ENCODE assay signal across 11 cellular contexts in the genomic region with DNA sequence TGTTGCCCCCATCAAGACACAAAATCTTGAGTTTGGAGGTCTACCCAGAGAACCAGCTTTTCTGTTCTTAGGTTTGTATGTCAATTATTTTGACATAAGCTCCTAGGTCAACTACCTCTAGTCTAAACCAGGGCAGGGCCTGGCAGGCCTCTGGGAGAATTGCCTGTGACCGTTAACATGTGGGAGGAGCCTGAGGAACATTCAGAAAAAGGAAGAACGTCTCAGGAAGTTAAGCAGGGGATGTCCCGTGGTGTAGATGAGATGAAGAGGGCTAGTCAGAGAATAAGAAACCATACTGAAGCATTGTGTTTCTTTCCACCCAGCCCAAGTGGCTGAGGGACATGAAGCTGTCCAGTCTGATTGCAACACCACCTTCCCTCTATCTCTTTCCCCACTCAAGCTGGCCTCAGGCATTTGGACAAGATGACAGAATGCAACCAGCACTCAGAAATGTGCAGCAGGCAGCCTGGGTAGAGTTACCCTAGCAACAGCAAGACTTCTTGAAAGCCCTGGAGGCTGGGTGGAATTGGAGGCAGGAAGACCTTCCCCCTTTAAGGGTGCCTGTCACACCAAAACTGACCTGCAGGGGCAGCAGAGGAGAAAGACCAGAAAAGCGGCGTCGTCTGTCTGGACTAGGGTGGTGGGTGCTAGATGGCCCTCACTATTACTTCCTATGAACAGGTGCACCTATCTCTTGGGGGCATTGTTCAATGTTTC.
DNase-seq lines count a peak whose midpoint lies in the region; ATAC-seq and TF ChIP-seq lines count a peak whose summit lies in the region.
"Had no signal": no experiment of that assay in that cellular context is flagged by ENCODE, and none has a peak within 500 bp of the region (broad histone marks: within the 10 kb centered on the region; RNA-seq: fewer than 3 reads in every experiment).

No MANE protein-coding gene starts in this region.

- H3K4me2 ChIP-seq in mesendoderm (ENCODE audit: low read length) = no peak overlapping the region

- H4K8ac ChIP-seq in mesendoderm (ENCODE audit: low read depth, low read length) = no peak overlapping the region

- DNase-seq in Calu3 = peak; percentile 36
- DNase-seq in HK-2 (ENCODE audit: unreplicated experiment) = peak; percentile 7
- peak; percentile 89 for DNase-seq in mesendoderm
- no peak for DNase-seq in SHP77 treated with DMSO at 0.1 percent for 48 hours (lab: John Stamatoyannopoulos, UW)

- no peaks in the 10 kb centered on the region for H3K4me1 ChIP-seq in mesendoderm (ENCODE audit: control insufficient read depth, low read depth, low read length)
- H3K4me1 ChIP-seq: HAP-1, parathyroid adenoma had no signal

- WGBS in mesendoderm (ENCODE audit: extremely low coverage, insufficient coverage, low lambda C conversion rate) = no CpG with 5 or more reads among the region's 6 CpGs

- no peak overlapping the region for H3K23ac ChIP-seq in mesendoderm (ENCODE audit: low read length)

- CTCF ChIA-PET in Calu3 (lab: Charles Lee) = interaction anchor here (0.6 kb wide), 1 partner anchor 372 kb away, joined by 5 read pairs; no protein-coding TSS in a partner anchor

- BruUV-seq in Calu3 (replicated peaks; lab: Mats Ljungman, UMichigan) = no TSS peak

- no peak overlapping the region for H4K5ac ChIP-seq in mesendoderm (ENCODE audit: low read length)

- H3K9me3 Mint-ChIP-seq in Calu3 (ENCODE audit: low read depth, unreplicated experiment) = no peaks in the 10 kb centered on the region
- H3K9me3 Mint-ChIP-seq in activated T-helper 17 cell treated with anti-CD3 and anti-CD28 coated beads, Interleukin-2, amount 50 U/mL, for 72 hours = no peaks in the 10 kb centered on the region
- H3K9me3 Mint-ChIP-seq: central memory CD8-positive, alpha-beta T cell had no signal

- H3K4me1 Mint-ChIP-seq in Calu3 (ENCODE audit: low read depth, unreplicated experiment) = no peaks in the 10 kb centered on the region
- H3K4me1 Mint-ChIP-seq in activated T-helper 17 cell treated with anti-CD3 and anti-CD28 coated beads, Interleukin-2, amount 50 U/mL, for 72 hours = no peaks in the 10 kb centered on the region
- H3K4me1 Mint-ChIP-seq: central memory CD8-positive, alpha-beta T cell had no signal

- no peak overlapping the region for H3K27ac Mint-ChIP-seq in Calu3 (ENCODE audit: unreplicated experiment)
- no peak overlapping the region for H3K27ac Mint-ChIP-seq in activated T-helper 17 cell treated with anti-CD3 and anti-CD28 coated beads, Interleukin-2, amount 50 U/mL, for 72 hours

- no peak overlapping the region for H3K27ac ChIP-seq in mesendoderm (ENCODE audit: low read depth, low read length)
- H3K27ac ChIP-seq: parathyroid adenoma had no signal

- H3K27me3 ChIP-seq in mesendoderm (ENCODE audit: insufficient read depth, low read length, poor library complexity) = no peaks in the 10 kb centered on the region

- H3K9ac ChIP-seq in mesendoderm (ENCODE audit: low read length) = no peak overlapping the region
- H3K9ac ChIP-seq: parathyroid adenoma had no signal

- no peaks in the 10 kb centered on the region for H3K36me3 Mint-ChIP-seq in Calu3 (ENCODE audit: insufficient read depth, unreplicated experiment)
- no peaks in the 10 kb centered on the region for H3K36me3 Mint-ChIP-seq in activated T-helper 17 cell treated with anti-CD3 and anti-CD28 coated beads, Interleukin-2, amount 50 U/mL, for 72 hours (ENCODE audit: low read depth)

- peak; percentile 71 for TF ChIP-seq CTCF in Calu3 (IDR thresholded peaks at IDR 0.05; ENCODE audit: unreplicated experiment)

- no peak overlapping the region for H3K56ac ChIP-seq in mesendoderm (ENCODE audit: low read length)

- no peak overlapping the region for H2AK5ac ChIP-seq in mesendoderm (ENCODE audit: low read length)

- peak; percentile 21 for ATAC-seq in activated T-helper 17 cell treated with anti-CD3 and anti-CD28 coated beads, Interleukin-2, amount 50 U/mL, for 72 hours (replicated peaks)
- ATAC-seq in HG03520 (IDR thresholded peaks at IDR 0.05; ENCODE audit: unreplicated experiment) (no peak), HG03196 (IDR thresholded peaks at IDR 0.05; ENCODE audit: unreplicated experiment) (no peak), GM19395 (IDR thresholded peaks at IDR 0.05; ENCODE audit: unreplicated experiment) (no peak)

- no peak overlapping the region for H3K4me3 ChIP-seq in mesendoderm (ENCODE audit: low read length)
- H3K4me3 ChIP-seq: HAP-1 had no signal

- H3K79me1 ChIP-seq in mesendoderm (ENCODE audit: low read length) = no peaks in the 10 kb centered on the region

- no peak overlapping the region for H2BK120ac ChIP-seq in mesendoderm (ENCODE audit: low read depth, low read length)

- no peak overlapping the region for H2BK5ac ChIP-seq in mesendoderm (ENCODE audit: low read length)

- no peak overlapping the region for H2BK15ac ChIP-seq in mesendoderm (replicated peaks; ENCODE audit: low read depth)

- no peak overlapping the region for H3K18ac ChIP-seq in mesendoderm (ENCODE audit: low read length)

- peaks cover 66% of the 10 kb centered on the region for H3K27me3 Mint-ChIP-seq in Calu3 (ENCODE audit: unreplicated experiment)
- peaks cover 8% of the 10 kb centered on the region for H3K27me3 Mint-ChIP-seq in activated T-helper 17 cell treated with anti-CD3 and anti-CD28 coated beads, Interleukin-2, amount 50 U/mL, for 72 hours

- no peak overlapping the region for H3K4ac ChIP-seq in mesendoderm (ENCODE audit: low read depth, low read length)

- intact Hi-C loops in Calu3 (cut with micrococcal nuclease; ENCODE audit: unreplicated experiment) = no loop called here

- no peaks in the 10 kb centered on the region for H3K79me2 ChIP-seq in mesendoderm (ENCODE audit: control insufficient read depth, insufficient read depth, low read length)
- H3K79me2 ChIP-seq: parathyroid adenoma had no signal

- H3K36me3 ChIP-seq in mesendoderm (ENCODE audit: control insufficient read depth, insufficient read depth, low read length) = no peaks in the 10 kb centered on the region
- H3K36me3 ChIP-seq: HAP-1 had no signal

- no peak overlapping the region for H3K4me3 Mint-ChIP-seq in Calu3 (ENCODE audit: low read depth, unreplicated experiment)
- no peak overlapping the region for H3K4me3 Mint-ChIP-seq in activated T-helper 17 cell treated with anti-CD3 and anti-CD28 coated beads, Interleukin-2, amount 50 U/mL, for 72 hours
- H3K4me3 Mint-ChIP-seq: central memory CD8-positive, alpha-beta T cell had no signal
